2 cellular contexts compared by ENCODE assay signal in the genomic region with DNA sequence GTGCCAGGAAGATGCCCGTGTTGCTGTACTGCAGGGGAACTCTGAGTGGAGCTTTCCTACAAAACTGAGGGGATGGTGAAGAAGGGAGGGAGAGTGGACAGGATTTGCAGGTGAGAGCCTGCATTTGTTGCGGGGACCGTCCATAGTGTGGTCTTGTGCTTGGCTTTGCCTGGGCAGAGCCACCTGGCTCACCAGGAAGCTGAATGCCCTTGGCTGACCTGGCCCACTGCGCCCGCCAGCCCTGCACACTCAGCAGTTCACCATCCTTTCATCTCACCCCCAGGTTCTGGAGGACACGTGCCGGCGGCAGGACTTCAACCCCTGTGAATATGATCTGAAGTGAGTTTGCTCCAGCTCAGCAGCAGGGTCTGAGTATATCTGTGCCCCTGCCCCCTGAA.
TF ChIP-seq lines count a peak whose summit lies in the region.

No MANE protein-coding gene starts in this region.

TF ChIP-seq in A549, 52 proteins besides CTCF, POLR2A, EP300 and RAD21:
- TF ChIP-seq CEBPB (IDR thresholded peaks at IDR 0.05) (no peak), BHLHE40 (IDR thresholded peaks at IDR 0.05; ENCODE audit: low read depth, low read length) (no peak), FOSB (CRISPR knock-in tag; IDR thresholded peaks at IDR 0.05) (no peak), NPAS2 (CRISPR knock-in tag; IDR thresholded peaks at IDR 0.05; ENCODE audit: borderline replicate concordance) (no peak), MAFK (IDR thresholded peaks at IDR 0.05; ENCODE audit: partially characterized antibody) (peak; percentile 59)
- TF ChIP-seq, protein P1, sequence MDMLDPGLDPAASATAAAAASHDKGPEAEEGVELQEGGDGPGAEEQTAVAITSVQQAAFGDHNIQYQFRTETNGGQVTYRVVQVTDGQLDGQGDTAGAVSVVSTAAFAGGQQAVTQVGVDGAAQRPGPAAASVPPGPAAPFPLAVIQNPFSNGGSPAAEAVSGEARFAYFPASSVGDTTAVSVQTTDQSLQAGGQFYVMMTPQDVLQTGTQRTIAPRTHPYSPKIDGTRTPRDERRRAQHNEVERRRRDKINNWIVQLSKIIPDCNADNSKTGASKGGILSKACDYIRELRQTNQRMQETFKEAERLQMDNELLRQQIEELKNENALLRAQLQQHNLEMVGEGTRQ (IDR thresholded peaks at IDR 0.05) = no peak
- TF ChIP-seq, protein P2, sequence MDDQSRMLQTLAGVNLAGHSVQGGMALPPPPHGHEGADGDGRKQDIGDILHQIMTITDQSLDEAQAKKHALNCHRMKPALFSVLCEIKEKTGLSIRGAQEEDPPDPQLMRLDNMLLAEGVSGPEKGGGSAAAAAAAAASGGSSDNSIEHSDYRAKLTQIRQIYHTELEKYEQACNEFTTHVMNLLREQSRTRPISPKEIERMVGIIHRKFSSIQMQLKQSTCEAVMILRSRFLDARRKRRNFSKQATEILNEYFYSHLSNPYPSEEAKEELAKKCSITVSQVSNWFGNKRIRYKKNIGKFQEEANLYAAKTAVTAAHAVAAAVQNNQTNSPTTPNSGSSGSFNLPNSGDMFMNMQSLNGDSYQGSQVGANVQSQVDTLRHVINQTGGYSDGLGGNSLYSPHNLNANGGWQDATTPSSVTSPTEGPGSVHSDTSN (IDR thresholded peaks at IDR 0.05) = no peak

TF ChIP-seq in HCT116, 20 proteins besides CTCF, POLR2A, EP300 and RAD21:
- TF ChIP-seq, protein P3, sequence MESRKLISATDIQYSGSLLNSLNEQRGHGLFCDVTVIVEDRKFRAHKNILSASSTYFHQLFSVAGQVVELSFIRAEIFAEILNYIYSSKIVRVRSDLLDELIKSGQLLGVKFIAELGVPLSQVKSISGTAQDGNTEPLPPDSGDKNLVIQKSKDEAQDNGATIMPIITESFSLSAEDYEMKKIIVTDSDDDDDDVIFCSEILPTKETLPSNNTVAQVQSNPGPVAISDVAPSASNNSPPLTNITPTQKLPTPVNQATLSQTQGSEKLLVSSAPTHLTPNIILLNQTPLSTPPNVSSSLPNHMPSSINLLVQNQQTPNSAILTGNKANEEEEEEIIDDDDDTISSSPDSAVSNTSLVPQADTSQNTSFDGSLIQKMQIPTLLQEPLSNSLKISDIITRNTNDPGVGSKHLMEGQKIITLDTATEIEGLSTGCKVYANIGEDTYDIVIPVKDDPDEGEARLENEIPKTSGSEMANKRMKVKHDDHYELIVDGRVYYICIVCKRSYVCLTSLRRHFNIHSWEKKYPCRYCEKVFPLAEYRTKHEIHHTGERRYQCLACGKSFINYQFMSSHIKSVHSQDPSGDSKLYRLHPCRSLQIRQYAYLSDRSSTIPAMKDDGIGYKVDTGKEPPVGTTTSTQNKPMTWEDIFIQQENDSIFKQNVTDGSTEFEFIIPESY (IDR thresholded peaks at IDR 0.05; ENCODE audit: extremely low read depth, insufficient replicate concordance, low read length) = no peak
- no peak for TF ChIP-seq EZH2 (IDR thresholded peaks at IDR 0.05)
- TF ChIP-seq, protein P4, sequence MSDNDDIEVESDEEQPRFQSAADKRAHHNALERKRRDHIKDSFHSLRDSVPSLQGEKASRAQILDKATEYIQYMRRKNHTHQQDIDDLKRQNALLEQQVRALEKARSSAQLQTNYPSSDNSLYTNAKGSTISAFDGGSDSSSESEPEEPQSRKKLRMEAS (IDR thresholded peaks at IDR 0.05) = no peak
- no peak for TF ChIP-seq JUND (IDR thresholded peaks at IDR 0.05)
- no peak for TF ChIP-seq YY1 (IDR thresholded peaks at IDR 0.05; ENCODE audit: extremely low read depth, insufficient replicate concordance, low read depth, low read length)
- TF ChIP-seq SP1 (IDR thresholded peaks at IDR 0.05; ENCODE audit: low read depth) = no peak
- no peak for TF ChIP-seq TCF7L2 (IDR thresholded peaks at IDR 0.05; ENCODE audit: borderline replicate concordance, extremely low read depth, insufficient read depth, insufficient read length)
- TF ChIP-seq, protein P5, sequence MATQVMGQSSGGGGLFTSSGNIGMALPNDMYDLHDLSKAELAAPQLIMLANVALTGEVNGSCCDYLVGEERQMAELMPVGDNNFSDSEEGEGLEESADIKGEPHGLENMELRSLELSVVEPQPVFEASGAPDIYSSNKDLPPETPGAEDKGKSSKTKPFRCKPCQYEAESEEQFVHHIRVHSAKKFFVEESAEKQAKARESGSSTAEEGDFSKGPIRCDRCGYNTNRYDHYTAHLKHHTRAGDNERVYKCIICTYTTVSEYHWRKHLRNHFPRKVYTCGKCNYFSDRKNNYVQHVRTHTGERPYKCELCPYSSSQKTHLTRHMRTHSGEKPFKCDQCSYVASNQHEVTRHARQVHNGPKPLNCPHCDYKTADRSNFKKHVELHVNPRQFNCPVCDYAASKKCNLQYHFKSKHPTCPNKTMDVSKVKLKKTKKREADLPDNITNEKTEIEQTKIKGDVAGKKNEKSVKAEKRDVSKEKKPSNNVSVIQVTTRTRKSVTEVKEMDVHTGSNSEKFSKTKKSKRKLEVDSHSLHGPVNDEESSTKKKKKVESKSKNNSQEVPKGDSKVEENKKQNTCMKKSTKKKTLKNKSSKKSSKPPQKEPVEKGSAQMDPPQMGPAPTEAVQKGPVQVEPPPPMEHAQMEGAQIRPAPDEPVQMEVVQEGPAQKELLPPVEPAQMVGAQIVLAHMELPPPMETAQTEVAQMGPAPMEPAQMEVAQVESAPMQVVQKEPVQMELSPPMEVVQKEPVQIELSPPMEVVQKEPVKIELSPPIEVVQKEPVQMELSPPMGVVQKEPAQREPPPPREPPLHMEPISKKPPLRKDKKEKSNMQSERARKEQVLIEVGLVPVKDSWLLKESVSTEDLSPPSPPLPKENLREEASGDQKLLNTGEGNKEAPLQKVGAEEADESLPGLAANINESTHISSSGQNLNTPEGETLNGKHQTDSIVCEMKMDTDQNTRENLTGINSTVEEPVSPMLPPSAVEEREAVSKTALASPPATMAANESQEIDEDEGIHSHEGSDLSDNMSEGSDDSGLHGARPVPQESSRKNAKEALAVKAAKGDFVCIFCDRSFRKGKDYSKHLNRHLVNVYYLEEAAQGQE (IDR thresholded peaks at IDR 0.05; ENCODE audit: low read depth) = no peak
- TF ChIP-seq EGR1 (IDR thresholded peaks at IDR 0.05; ENCODE audit: low read depth) = no peak
- no peak for TF ChIP-seq ELF1 (IDR thresholded peaks at IDR 0.05; ENCODE audit: borderline replicate concordance, low read depth)
- no peak for TF ChIP-seq SIN3A (IDR thresholded peaks at IDR 0.05; ENCODE audit: low read depth)
TF ChIP-seq in HCT116: peak in this region for 0.
